In the genomic region with DNA sequence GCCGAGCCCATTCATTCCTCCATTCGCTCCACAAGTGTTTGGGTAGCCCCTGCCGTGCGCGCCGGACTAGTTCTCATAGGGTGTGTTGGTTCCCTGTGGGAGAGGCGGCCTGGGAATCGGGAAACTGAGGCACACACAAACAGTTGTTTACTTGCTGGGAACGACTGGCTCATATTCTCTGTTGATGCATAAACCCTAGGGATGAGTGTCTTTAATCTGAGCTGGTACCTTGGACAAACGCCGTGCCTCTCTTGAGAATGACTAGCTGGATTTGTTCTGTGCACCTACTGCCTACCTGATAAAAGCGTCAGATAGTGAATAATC, we compare ENCODE assay signal across 9 cellular contexts. TPM values are rescaled to one million over a fixed set of nuclear protein-coding genes. Genes with fewer than 3 reads are reported as not detected.
DNase-seq lines count a peak whose midpoint lies in the region; ATAC-seq and TF ChIP-seq lines count a peak whose summit lies in the region.
"Had no signal": no experiment of that assay in that cellular context is flagged by ENCODE, and none has a peak within 500 bp of the region (broad histone marks: within the 10 kb centered on the region; RNA-seq: fewer than 3 reads in every experiment).

No MANE protein-coding gene starts in this region.

- TF ChIP-seq POLR2A in prostate gland (IDR thresholded peaks at IDR 0.05) = no peak

- H3K79me1 ChIP-seq in mesendoderm (ENCODE audit: low read length) = no peaks in the 10 kb centered on the region

- H3K36me3 Mint-ChIP-seq in CD8-positive, alpha-beta T cell = peaks cover 6% of the 10 kb centered on the region
- no peaks in the 10 kb centered on the region for H3K36me3 Mint-ChIP-seq in WTC11

- no peak overlapping the region for H4K8ac ChIP-seq in mesendoderm (ENCODE audit: low read depth, low read length)

- H3K9ac ChIP-seq in mesendoderm (ENCODE audit: low read length) = no peak overlapping the region

- H3K23ac ChIP-seq in mesendoderm (ENCODE audit: low read length) = no peak overlapping the region

- H3K27me3 Mint-ChIP-seq in CD8-positive, alpha-beta T cell (ENCODE audit: low read depth) = no peaks in the 10 kb centered on the region
- H3K27me3 Mint-ChIP-seq in WTC11 (ENCODE audit: low read depth) = peaks cover 27% of the 10 kb centered on the region

- H3K56ac ChIP-seq in mesendoderm (ENCODE audit: low read length) = no peak overlapping the region

- peak overlapping the region; percentile 54 for H3K4me3 ChIP-seq in CD8-positive, alpha-beta T cell (ENCODE audit: low read depth, low read length)
- H3K4me3 ChIP-seq in fibroblast of mammary gland (ENCODE audit: control insufficient read depth, low read depth, low read length) (peak overlapping the region; percentile 46), prostate gland (peak overlapping the region; percentile 57 to 60), mesendoderm (ENCODE audit: low read length) (no peak overlapping the region)

- no peak overlapping the region for H3K4ac ChIP-seq in mesendoderm (ENCODE audit: low read depth, low read length)

- peak overlapping the region; percentile 67 for H3K27ac ChIP-seq in CD8-positive, alpha-beta T cell (ENCODE audit: low read depth, low read length)
- peak overlapping the region; percentile 90 to 93 for H3K27ac ChIP-seq in prostate gland
- no peak overlapping the region for H3K27ac ChIP-seq in mesendoderm (ENCODE audit: low read depth, low read length)

- no peak overlapping the region for H2AK5ac ChIP-seq in mesendoderm (ENCODE audit: low read length)

- no peak for DNase-seq in CD8-positive, alpha-beta T cell
- DNase-seq in WTC11 (ENCODE audit: low spot score) (no peak), fibroblast of mammary gland (ENCODE audit: low read depth) (no peak), prostate gland (ENCODE audit: low spot score) (no peak), head of caudate nucleus (no peak), cerebellum (ENCODE audit: low spot score) (no peak), mesendoderm (no peak)
- DNase-seq: NCI-H446 treated with DMSO at 0.1 percent for 48 hours had no signal

- no peak overlapping the region for H2BK120ac ChIP-seq in mesendoderm (ENCODE audit: low read depth, low read length)

- 30% methylated on average over 12 of the region's 12 CpGs for WGBS in prostate gland
- no CpG with 5 or more reads among the region's 12 CpGs for WGBS in mesendoderm (ENCODE audit: extremely low coverage, insufficient coverage, low lambda C conversion rate)

- H4K5ac ChIP-seq in mesendoderm (ENCODE audit: low read length) = no peak overlapping the region

- POLR2A ChIA-PET in CD8-positive, alpha-beta T cell (lab: Charles Lee) = interaction anchor here (0.8 to 4.5 kb wide), 10 partner anchors 10 to 276 kb away, joined by 3 to 52 read pairs (median 6); a partner anchor contains a TSS
- POLR2A ChIA-PET in WTC11 (lab: Charles Lee) = no interaction called here

- H3K4me2 ChIP-seq in mesendoderm (ENCODE audit: low read length) = no peak overlapping the region

- no peak overlapping the region for H2BK5ac ChIP-seq in mesendoderm (ENCODE audit: low read length)

- H3K27ac Mint-ChIP-seq in CD8-positive, alpha-beta T cell = peak overlapping the region; percentile 96
- no peak overlapping the region for H3K27ac Mint-ChIP-seq in WTC11

- no peak for ATAC-seq in CD8-positive, alpha-beta T cell
- no peak for ATAC-seq in WTC11
- ATAC-seq in HG03460 (IDR thresholded peaks at IDR 0.05; ENCODE audit: unreplicated experiment) = no peak

- intact Hi-C loops in CD8-positive, alpha-beta T cell (cut with DNase I, micrococcal nuclease) = loop anchor here (2.0 to 10.0 kb wide), 3 partner anchors 34 to 170 kb away; a partner anchor contains a TSS
- intact Hi-C loops in prostate gland (cut with DNase I) (no loop called here), head of caudate nucleus (cut with DNase I) (no loop called here)

- peaks cover 15% of the 10 kb centered on the region for H3K4me1 ChIP-seq in CD8-positive, alpha-beta T cell (ENCODE audit: insufficient read depth, low read length)
- H3K4me1 ChIP-seq in prostate gland (replicated peaks) (peaks cover 3% of the 10 kb centered on the region), mesendoderm (ENCODE audit: control insufficient read depth, low read depth, low read length) (no peaks in the 10 kb centered on the region)

- H3K4me1 Mint-ChIP-seq in CD8-positive, alpha-beta T cell (ENCODE audit: low read depth) = peaks cover 40% of the 10 kb centered on the region
- peaks cover 8% of the 10 kb centered on the region for H3K4me1 Mint-ChIP-seq in WTC11

- no peaks in the 10 kb centered on the region for H3K79me2 ChIP-seq in mesendoderm (ENCODE audit: control insufficient read depth, insufficient read depth, low read length)

- H3K9me3 ChIP-seq in CD8-positive, alpha-beta T cell (ENCODE audit: low read length) = no peaks in the 10 kb centered on the region
- no peaks in the 10 kb centered on the region for H3K9me3 ChIP-seq in prostate gland

- no peak for TF ChIP-seq CTCF in CD8-positive, alpha-beta T cell (IDR thresholded peaks at IDR 0.05)
- no peak for TF ChIP-seq CTCF in WTC11 (IDR thresholded peaks at IDR 0.05)
- no peak for TF ChIP-seq CTCF in fibroblast of mammary gland (conservative IDR thresholded peaks at IDR 0.05; ENCODE audit: control insufficient read depth, insufficient read depth, low read depth, low read length)
- no peak for TF ChIP-seq CTCF in prostate gland (IDR thresholded peaks at IDR 0.05)

- peak overlapping the region; percentile 91 for H3K4me3 Mint-ChIP-seq in CD8-positive, alpha-beta T cell
- peak overlapping the region; percentile 60 for H3K4me3 Mint-ChIP-seq in WTC11

- H3K18ac ChIP-seq in mesendoderm (ENCODE audit: low read length) = no peak overlapping the region

- no peaks in the 10 kb centered on the region for H3K9me3 Mint-ChIP-seq in CD8-positive, alpha-beta T cell
- no peaks in the 10 kb centered on the region for H3K9me3 Mint-ChIP-seq in WTC11

- H2BK15ac ChIP-seq in mesendoderm (replicated peaks; ENCODE audit: low read depth) = no peak overlapping the region

- H3K36me3 ChIP-seq in CD8-positive, alpha-beta T cell (ENCODE audit: insufficient read depth, low read length) = no peaks in the 10 kb centered on the region
- H3K36me3 ChIP-seq in prostate gland (no peaks in the 10 kb centered on the region), mesendoderm (ENCODE audit: control insufficient read depth, insufficient read depth, low read length) (no peaks in the 10 kb centered on the region)

- CTCF ChIA-PET in CD8-positive, alpha-beta T cell (lab: Charles Lee) = interaction anchor here (0.9 to 1.5 kb wide), 5 partner anchors 16 to 158 kb away, joined by 3 to 5 read pairs (median 3); no protein-coding TSS in a partner anchor
- CTCF ChIA-PET in WTC11 (lab: Charles Lee) = interaction anchor here (0.7 to 1.3 kb wide), 5 partner anchors 19 to 476 kb away, joined by 3 to 5 read pairs (median 3); no protein-coding TSS in a partner anchor

- H3K27me3 ChIP-seq in CD8-positive, alpha-beta T cell (ENCODE audit: insufficient read depth, low read length) = no peaks in the 10 kb centered on the region
- H3K27me3 ChIP-seq in prostate gland (replicated peaks; ENCODE audit: insufficient read depth) = no peaks in the 10 kb centered on the region
- H3K27me3 ChIP-seq in mesendoderm (ENCODE audit: insufficient read depth, low read length, poor library complexity) = no peaks in the 10 kb centered on the region

TF ChIP-seq in WTC11, 78 proteins besides CTCF, POLR2A, EP300 and RAD21 (continues in another document):
- TF ChIP-seq NR2C2 (CRISPR knock-in tag; IDR thresholded peaks at IDR 0.05) = no peak
- TF ChIP-seq, protein P1, sequence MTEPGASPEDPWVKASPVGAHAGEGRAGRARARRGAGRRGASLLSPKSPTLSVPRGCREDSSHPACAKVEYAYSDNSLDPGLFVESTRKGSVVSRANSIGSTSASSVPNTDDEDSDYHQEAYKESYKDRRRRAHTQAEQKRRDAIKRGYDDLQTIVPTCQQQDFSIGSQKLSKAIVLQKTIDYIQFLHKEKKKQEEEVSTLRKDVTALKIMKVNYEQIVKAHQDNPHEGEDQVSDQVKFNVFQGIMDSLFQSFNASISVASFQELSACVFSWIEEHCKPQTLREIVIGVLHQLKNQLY (CRISPR knock-in tag; IDR thresholded peaks at IDR 0.05) = no peak
- TF ChIP-seq NR3C1 (CRISPR knock-in tag; conservative IDR thresholded peaks at IDR 0.05; ENCODE audit: low read depth) = no peak
- TF ChIP-seq FOXJ3 (CRISPR knock-in tag; IDR thresholded peaks at IDR 0.05; ENCODE audit: borderline replicate concordance) = no peak
- TF ChIP-seq TEAD4 (CRISPR knock-in tag; IDR thresholded peaks at IDR 0.05) = no peak

RNA-seq across cellular contexts. Expression of a gene that starts 0.7 kb away (rescaled TPM):
- 10 to 100 TPM; 48.9 to 52.1 TPM for total RNA-seq in CD8-positive, alpha-beta T cell
- total RNA-seq in WTC11 (2021) (7.8 to 10.1 TPM (median 9.8 TPM) in 3 replicates), prostate gland (10 to 100 TPM; 32.1 to 43.7 TPM), cerebellum (26.5 TPM)
- polyA plus RNA-seq in mesendoderm (2013, experiment 1 of 2) = 1.1 TPM
- polyA plus RNA-seq in mesendoderm (2013, experiment 2 of 2) = 1.2 TPM

RNA-seq across cellular contexts. Expression of a gene that starts 30.7 kb away (rescaled TPM):
- total RNA-seq in CD8-positive, alpha-beta T cell = under 1 TPM in 1 of 2 experiments, not detected in 1; 0.14 TPM
- total RNA-seq in WTC11 (2021) (4.1 to 5.8 TPM (median 5.0 TPM) in 3 replicates), prostate gland (1 to 10 TPM in 1 of 2 donors, not detected in 1; 7.4 TPM), cerebellum (3.1 TPM)
- polyA plus RNA-seq in mesendoderm (2013, experiment 1 of 2) = 1.6 TPM
- polyA plus RNA-seq in mesendoderm (2013, experiment 2 of 2) = 1.5 TPM

RNA-seq across cellular contexts. Expression of a gene that starts 34.3 kb away (rescaled TPM):
- total RNA-seq in CD8-positive, alpha-beta T cell = 10 to 100 TPM; 18.4 to 21.2 TPM
- 49.5 to 55.6 TPM (median 50.9 TPM) in 3 replicates for total RNA-seq in WTC11 (2021)
- 100 to 1,000 TPM in 1 of 2 donors, 10 to 100 TPM in 1; 58.1 to 109 TPM for total RNA-seq in prostate gland
- 48.5 TPM for total RNA-seq in cerebellum
- 38.2 TPM for polyA plus RNA-seq in mesendoderm (2013, experiment 1 of 2)
- polyA plus RNA-seq in mesendoderm (2013, experiment 2 of 2) = 37.3 TPM

Comparison
In these comparisons a context has a peak if more than half of its experiments do, and no peak if none do; other contexts are left out.
1. intact Hi-C loops: an anchor here in CD8-positive, alpha-beta T cell (2.0 to 10.0 kb wide); none called in prostate gland and head of caudate nucleus.